ENCODE assay signal across 23 cellular contexts in the genomic region with DNA sequence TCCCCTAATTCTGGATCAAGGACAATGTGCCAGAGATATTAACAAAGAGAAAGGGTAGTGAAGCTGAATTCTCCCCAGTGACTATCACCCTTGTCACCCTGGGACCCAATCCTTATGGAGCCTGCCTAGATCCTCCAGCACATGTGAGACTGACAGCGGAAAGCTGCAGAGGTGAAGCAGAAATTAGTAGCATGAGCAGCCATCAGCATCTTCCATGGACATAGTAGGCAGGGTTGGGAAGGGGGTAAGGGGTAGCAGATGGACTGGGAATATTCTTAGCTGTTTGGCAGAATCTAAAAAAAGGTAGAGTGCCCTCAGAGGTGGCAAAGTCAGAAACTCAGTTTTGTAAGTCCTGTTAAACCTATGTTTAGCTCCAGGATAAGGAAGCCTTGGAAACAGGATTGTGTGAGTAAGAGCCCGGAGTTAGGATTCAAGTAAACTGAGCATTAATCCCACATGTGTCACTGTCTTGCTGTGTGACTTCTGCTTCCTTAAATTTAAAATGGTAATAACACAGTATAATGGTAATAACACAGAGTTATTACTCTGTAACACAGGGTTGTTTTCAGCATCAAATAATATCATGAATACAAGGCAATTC. TPM values are rescaled to one million over a fixed set of nuclear protein-coding genes. Genes with fewer than 3 reads are reported as not detected.
DNase-seq lines count a peak whose midpoint lies in the region; ATAC-seq and TF ChIP-seq lines count a peak whose summit lies in the region.
"Had no signal": no experiment of that assay in that cellular context is flagged by ENCODE, and none has a peak within 500 bp of the region (broad histone marks: within the 10 kb centered on the region; RNA-seq: fewer than 3 reads in every experiment).

No MANE protein-coding gene starts in this region.

- H3K79me2 ChIP-seq in GM23338 (replicated peaks; ENCODE audit: insufficient read depth) (peaks cover 100% of the 10 kb centered on the region), OCI-LY7 (ENCODE audit: insufficient read depth, low read depth, low read length) (peaks cover 98% of the 10 kb centered on the region)

- H3K4me3 Mint-ChIP-seq in GM23338 (no peak overlapping the region), nephron progenitor cell (no peak overlapping the region)
- H3K4me3 Mint-ChIP-seq in activated CD4-positive, alpha-beta memory T cell treated with anti-CD3 and anti-CD28 coated beads, Interleukin-2, amount 10 ng/mL, durations not matched to agents 7 days and 5 days, result no peak overlapping the region
- H3K4me3 Mint-ChIP-seq: activated T-cell treated with anti-CD3 and anti-CD28 coated beads, Interleukin-2, amount 50 U/mL, for 72 hours; B cell had no signal

- H3K9me2 ChIP-seq in GM23338 (ENCODE audit: insufficient read depth), result no peaks in the 10 kb centered on the region
- H3K9me2 ChIP-seq in OCI-LY7 (ENCODE audit: insufficient read depth, low read length), result no peaks in the 10 kb centered on the region

- no peaks in the 10 kb centered on the region for H4K20me1 ChIP-seq in GM23338 (replicated peaks; ENCODE audit: insufficient read depth)
- H4K20me1 ChIP-seq in OCI-LY7 (ENCODE audit: insufficient read depth, low read length), result no peaks in the 10 kb centered on the region; the same call in 1 of the 2 replicates

- no peaks in the 10 kb centered on the region for H3K36me3 Mint-ChIP-seq in GM23338 (ENCODE audit: low read depth)
- H3K36me3 Mint-ChIP-seq in nephron progenitor cell (ENCODE audit: low read depth), result peaks cover 24% of the 10 kb centered on the region
- no peaks in the 10 kb centered on the region for H3K36me3 Mint-ChIP-seq in activated CD4-positive, alpha-beta memory T cell treated with anti-CD3 and anti-CD28 coated beads, Interleukin-2, amount 10 ng/mL, durations not matched to agents 7 days and 5 days (ENCODE audit: low read depth)

- CTCF ChIA-PET in OCI-LY7 (lab: Charles Lee; ENCODE audit: unreplicated experiment), result no interaction called here
- CTCF ChIA-PET in activated CD4-positive, alpha-beta memory T cell treated with anti-CD3 and anti-CD28 coated beads, Interleukin-2, amount 10 ng/mL, durations not matched to agents 7 days and 5 days (lab: Charles Lee), result interaction anchor here (1.2 kb wide), 1 partner anchor 13 kb away, joined by 3 read pairs; no protein-coding TSS in a partner anchor

- no TSS peak for BruUV-seq in OCI-LY7 (replicated peaks; lab: Mats Ljungman, UMichigan)

- H3F3A ChIP-seq in GM23338 (replicated peaks; ENCODE audit: low read depth), result no peaks in the 10 kb centered on the region

- H3K27ac ChIP-seq in GM23338 (ENCODE audit: low read depth), result no peak overlapping the region
- peak overlapping the region; percentile 49 for H3K27ac ChIP-seq in OCI-LY7 (ENCODE audit: low read depth, low read length, poor library complexity, severe bottlenecking)
- H3K27ac ChIP-seq in ascending aorta, result no peak overlapping the region
- H3K27ac ChIP-seq: HL-60, PC-9 had no signal

- H3K9me3 ChIP-seq in OCI-LY7 (ENCODE audit: low read length) (no peaks in the 10 kb centered on the region), ascending aorta (no peaks in the 10 kb centered on the region)
- H3K9me3 ChIP-seq: MG63 had no signal

- H3K4me1 Mint-ChIP-seq in GM23338 (peaks cover 34% of the 10 kb centered on the region), nephron progenitor cell (no peaks in the 10 kb centered on the region)
- H3K4me1 Mint-ChIP-seq in activated CD4-positive, alpha-beta memory T cell treated with anti-CD3 and anti-CD28 coated beads, Interleukin-2, amount 10 ng/mL, durations not matched to agents 7 days and 5 days, result peaks cover 6% of the 10 kb centered on the region
- H3K4me1 Mint-ChIP-seq: B cell had no signal

- no peak for DNase-seq in GM23338 (ENCODE audit: low spot score)
- no peak for DNase-seq in OCI-LY7 (ENCODE audit: low spot score)
- DNase-seq in fibroblast of mammary gland (ENCODE audit: low read depth), result peak; percentile 44
- DNase-seq in nephron progenitor cell, result no peak
- DNase-seq in stimulated activated CD4-positive, alpha-beta T cell treated with anti-CD3 and anti-CD28 coated beads, Interleukin-1b, Interleukin-23, amount 100 ng/mL, for 48 hours, result no peak
- no peak for DNase-seq in activated CD4-positive, alpha-beta memory T cell treated with anti-CD3 and anti-CD28 coated beads, Interleukin-2, amount 10 ng/mL, durations not matched to agents 7 days and 5 days
- no peak for DNase-seq in ascending aorta (ENCODE audit: low spot score in 2 of 2)
- no peak for DNase-seq in NCI-H2081 treated with DMSO at 0.1 percent for 48 hours (lab: John Stamatoyannopoulos, UW)
- DNase-seq: activated CD4-positive, CD25-positive, alpha-beta regulatory T cell; activated naive CD4-positive, alpha-beta T cell treated with anti-CD3 and anti-CD28 coated beads, Interleukin-2, amount 50 U/mL, for 16 hours; activated T-cell treated with anti-CD3 and anti-CD28 coated beads, Interleukin-2, amount 50 U/mL, for 72 hours; DND-41; effector memory CD4-positive, alpha-beta T cell; hippocampal formation; MG63; NCI-H1436 treated with DMSO at 0.1 percent for 48 hours; NCI-H774; occipital lobe; PC-9; T-helper 9 cell had no signal

- H3K36me3 ChIP-seq in GM23338 (ENCODE audit: insufficient read depth) (no peaks in the 10 kb centered on the region), OCI-LY7 (ENCODE audit: insufficient read depth, low read length) (peaks cover 10% of the 10 kb centered on the region), ascending aorta (no peaks in the 10 kb centered on the region)

- H3K27me3 Mint-ChIP-seq in GM23338 (ENCODE audit: insufficient read depth, low read depth, poor library complexity) (peaks cover 1% of the 10 kb centered on the region), nephron progenitor cell (ENCODE audit: low read depth, poor library complexity) (no peaks in the 10 kb centered on the region)
- H3K27me3 Mint-ChIP-seq in activated CD4-positive, alpha-beta memory T cell treated with anti-CD3 and anti-CD28 coated beads, Interleukin-2, amount 10 ng/mL, durations not matched to agents 7 days and 5 days, result peaks cover 2% of the 10 kb centered on the region
- H3K27me3 Mint-ChIP-seq: B cell had no signal

- H3K4me3 ChIP-seq in GM23338 (no peak overlapping the region), OCI-LY7 (ENCODE audit: low read depth, low read length, poor library complexity, severe bottlenecking) (peak overlapping the region; percentile 34), fibroblast of mammary gland (ENCODE audit: control insufficient read depth, low read depth, low read length) (no peak overlapping the region), ascending aorta (no peak overlapping the region)
- H3K4me3 ChIP-seq: lung, MG63, PC-9 had no signal

- TF ChIP-seq CTCF in GM23338 (conservative IDR thresholded peaks at IDR 0.05; ENCODE audit: low read depth in 2 of 2), result no peak
- no peak for TF ChIP-seq CTCF in OCI-LY7 (conservative IDR thresholded peaks at IDR 0.05; ENCODE audit: low read length)
- no peak for TF ChIP-seq CTCF in fibroblast of mammary gland (conservative IDR thresholded peaks at IDR 0.05; ENCODE audit: control insufficient read depth, insufficient read depth, low read depth, low read length)
- TF ChIP-seq CTCF in nephron progenitor cell (IDR thresholded peaks at IDR 0.05), result no peak
- TF ChIP-seq CTCF in ascending aorta (IDR thresholded peaks at IDR 0.05), result no peak

- H3K27ac Mint-ChIP-seq in GM23338, result peak overlapping the region; percentile 15; the same call in 1 of the 2 replicates
- peak overlapping the region; percentile 24 for H3K27ac Mint-ChIP-seq in nephron progenitor cell
- no peak overlapping the region for H3K27ac Mint-ChIP-seq in activated CD4-positive, alpha-beta memory T cell treated with anti-CD3 and anti-CD28 coated beads, Interleukin-2, amount 10 ng/mL, durations not matched to agents 7 days and 5 days
- H3K27ac Mint-ChIP-seq: activated T-cell treated with anti-CD3 and anti-CD28 coated beads, Interleukin-2, amount 50 U/mL, for 72 hours; B cell had no signal

- H3K27me3 ChIP-seq in GM23338 (ENCODE audit: insufficient read depth), result no peaks in the 10 kb centered on the region
- no peaks in the 10 kb centered on the region for H3K27me3 ChIP-seq in ascending aorta
- H3K27me3 ChIP-seq: MG63 had no signal

- peak; percentile 51 for ATAC-seq in GM23338
- ATAC-seq: activated T-cell treated with anti-CD3 and anti-CD28 coated beads, Interleukin-2, amount 50 U/mL, for 72 hours had no signal

- H3K9me3 Mint-ChIP-seq in GM23338 (no peaks in the 10 kb centered on the region), nephron progenitor cell (peaks cover 14% of the 10 kb centered on the region)
- no peaks in the 10 kb centered on the region for H3K9me3 Mint-ChIP-seq in activated CD4-positive, alpha-beta memory T cell treated with anti-CD3 and anti-CD28 coated beads, Interleukin-2, amount 10 ng/mL, durations not matched to agents 7 days and 5 days
- H3K9me3 Mint-ChIP-seq: activated T-cell treated with anti-CD3 and anti-CD28 coated beads, Interleukin-2, amount 50 U/mL, for 72 hours had no signal

- POLR2A ChIA-PET in OCI-LY7 (lab: Charles Lee), result interaction anchor here (0.7 to 3.6 kb wide), 5 partner anchors 10 to 327 kb away, joined by 3 to 17 read pairs (median 4); no protein-coding TSS in a partner anchor
- POLR2A ChIA-PET in activated CD4-positive, alpha-beta memory T cell treated with anti-CD3 and anti-CD28 coated beads, Interleukin-2, amount 10 ng/mL, durations not matched to agents 7 days and 5 days (lab: Charles Lee), result no interaction called here

- intact Hi-C loops in OCI-LY7 (cut with micrococcal nuclease; ENCODE audit: unreplicated experiment), result no loop called here
- intact Hi-C loops in ascending aorta (cut with DNase I), result no loop called here

- H3K4me1 ChIP-seq in GM23338 (ENCODE audit: insufficient read depth) (peaks cover 34% of the 10 kb centered on the region), OCI-LY7 (ENCODE audit: insufficient read depth, low read length, poor library complexity, severe bottlenecking) (peaks cover 60% of the 10 kb centered on the region), ascending aorta (no peaks in the 10 kb centered on the region)

- H3K4me2 ChIP-seq in GM23338 (peak overlapping the region; percentile 35), OCI-LY7 (ENCODE audit: low read length) (peak overlapping the region; percentile 65)
- H3K4me2 ChIP-seq: PC-9 had no signal

- H2AFZ ChIP-seq in GM23338 (no peak overlapping the region), OCI-LY7 (ENCODE audit: low read length) (no peak overlapping the region)
- H2AFZ ChIP-seq: PC-9 had no signal

RNA-seq across cellular contexts. Expression of gene GOLIM4, which starts 14.5 kb away (rescaled TPM):
- total RNA-seq in GM23338 (2014; rRNA removed; shearing (Covaris generic)), result 34.4 and 40.5 TPM in 2 replicates
- polyA plus RNA-seq in GM23338 (2016; fragmentation: Nextera tagmentation; extraction: Ambion mirVana), result 50.5 and 50.7 TPM in 2 replicates
- 31.2 and 42.6 TPM in 2 replicates for total RNA-seq in OCI-LY7 (2014; rRNA removed; shearing (Covaris generic))
- total RNA-seq in OCI-LY7 (2022) (42.8 and 46.6 TPM in 2 replicates), ascending aorta (43.1 TPM)
- total RNA-seq in activated CD4-positive, alpha-beta memory T cell treated with anti-CD3 and anti-CD28 coated beads, Interleukin-2, amount 10 ng/mL, durations not matched to agents 7 days and 5 days, result 1 to 10 TPM; 1.7 to 1.9 TPM

Comparison
In these comparisons a context has a peak if more than half of its experiments do, and no peak if none do; other contexts are left out.
1. RNA of gene GOLIM4, which starts 14.5 kb away (total RNA-seq): 43.1 TPM in ascending aorta (single experiment), 31.2 to 46.6 TPM in OCI-LY7 and 34.4 to 40.5 TPM in GM23338; 1.7 to 1.9 TPM in activated CD4-positive, alpha-beta memory T cell treated with anti-CD3 and anti-CD28 coated beads, Interleukin-2, amount 10 ng/mL, durations not matched to agents 7 days and 5 days; every median in the first group is over 10 times any median in the second.